ENCODE assay signal across 11 cellular contexts in the genomic region with DNA sequence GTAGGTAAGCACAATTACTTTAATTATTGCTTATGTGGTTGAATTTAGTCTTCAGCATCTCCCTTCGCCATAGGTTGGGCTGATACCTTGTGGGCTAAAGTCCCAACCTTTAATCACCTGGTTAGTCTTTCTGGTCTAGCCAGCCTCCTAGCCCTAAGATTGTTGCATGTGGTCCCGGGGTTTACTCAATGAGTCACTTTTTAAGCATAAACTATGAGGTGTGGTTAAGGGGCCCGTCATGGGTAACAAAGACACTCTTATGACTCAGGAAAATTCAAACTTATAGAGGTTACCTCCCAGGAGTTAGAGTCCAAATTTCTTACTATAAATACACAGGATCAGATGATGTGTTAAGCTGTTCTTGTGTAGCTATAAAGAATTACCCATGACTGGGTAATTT.
A peak's percentile ranks its signal among the peaks of the same experiment; 100 is the strongest.
DNase-seq lines count a peak whose midpoint lies in the region; ATAC-seq, FAIRE-seq and TF ChIP-seq lines count a peak whose summit lies in the region.
"Had no signal": no experiment of that assay in that cellular context is flagged by ENCODE, and none has a peak within 500 bp of the region (broad histone marks: within the 10 kb centered on the region; RNA-seq: fewer than 3 reads in every experiment).

No MANE protein-coding gene starts in this region.

- no peak overlapping the region for H2BK15ac ChIP-seq in IMR-90 (ENCODE audit: low read depth, low read length)

- no peak overlapping the region for H2AK9ac ChIP-seq in IMR-90 (replicated peaks; ENCODE audit: low read depth, low read length, poor library complexity)

- H4K91ac ChIP-seq in IMR-90 (ENCODE audit: insufficient read depth, low read depth, low read length): no peak overlapping the region

- no peak overlapping the region for H2BK120ac ChIP-seq in IMR-90 (ENCODE audit: low read depth, low read length)

- no CpG with 5 or more reads among the region's 3 CpGs for WGBS in IMR-90 (ENCODE audit: extremely low coverage in 2 of 2, insufficient read length in 1 of 2), 2 experiments

- no peak overlapping the region for H3K27ac ChIP-seq in IMR-90 (ENCODE audit: insufficient read depth, low read length)
- no peak overlapping the region for H3K27ac ChIP-seq in ascending aorta

- in situ Hi-C loops in IMR-90 (cut with MboI; ENCODE audit: low sequenced_read_pairs): no loop called here

- TF ChIP-seq RAD21 in IMR-90 (IDR thresholded peaks at IDR 0.05; ENCODE audit: low read length): no peak

- H2AK5ac ChIP-seq in IMR-90 (ENCODE audit: low read depth, low read length): no peak overlapping the region

- FAIRE-seq in H54 (lab: Jason Lieb, UNC): peak; percentile 78

- no TSS peak for BruUV-seq in IMR-90 (replicated peaks; lab: Mats Ljungman, UMichigan)

- no peak overlapping the region for H3K4me2 ChIP-seq in IMR-90 (ENCODE audit: low read depth, low read length)

- no peaks in the 10 kb centered on the region for H3K9me1 ChIP-seq in IMR-90 (ENCODE audit: insufficient read depth, low read length)

- no peak overlapping the region for H3K9ac ChIP-seq in IMR-90 (ENCODE audit: low read depth, low read length)

- no peaks in the 10 kb centered on the region for H3K27me3 ChIP-seq in IMR-90 (ENCODE audit: control insufficient read depth, insufficient read depth, low read length)
- no peaks in the 10 kb centered on the region for H3K27me3 ChIP-seq in ascending aorta

- CTCF ChIA-PET in IMR-90 (lab: Yijun Ruan, JAX): no interaction called here

- POLR2A ChIA-PET in IMR-90 (lab: Charles Lee; ENCODE audit: unreplicated experiment): no interaction called here

- no peak overlapping the region for H2BK20ac ChIP-seq in IMR-90 (ENCODE audit: low read depth, low read length)

- intact Hi-C loops in IMR-90 (cut with micrococcal nuclease) (no loop called here), ascending aorta (cut with DNase I) (no loop called here)

- H3K4me3 ChIP-seq in IMR-90 (ENCODE audit: insufficient read depth, low read depth, low read length): no peak overlapping the region
- no peak overlapping the region for H3K4me3 ChIP-seq in epithelial cell of proximal tubule (ENCODE audit: low read depth, low read length)
- H3K4me3 ChIP-seq in ascending aorta: no peak overlapping the region

- TF ChIP-seq CTCF in IMR-90 (conservative IDR thresholded peaks at IDR 0.05; ENCODE audit: low read depth, low read length) (no peak), epithelial cell of proximal tubule (conservative IDR thresholded peaks at IDR 0.05; ENCODE audit: low read depth, low read length) (no peak), ascending aorta (IDR thresholded peaks at IDR 0.05) (no peak)

- H3K4me1 ChIP-seq in IMR-90 (ENCODE audit: control insufficient read depth, insufficient read depth, low read length) (no peaks in the 10 kb centered on the region), ascending aorta (no peaks in the 10 kb centered on the region)

- no peak overlapping the region for H4K5ac ChIP-seq in IMR-90 (ENCODE audit: low read depth, low read length)

- H2BK5ac ChIP-seq in IMR-90 (ENCODE audit: low read depth, low read length, poor library complexity, severe bottlenecking): no peak overlapping the region

- TF ChIP-seq POLR2A in H54 (IDR thresholded peaks at IDR 0.05; ENCODE audit: low read depth, low read length): no peak
- TF ChIP-seq POLR2A in IMR-90 (IDR thresholded peaks at IDR 0.05; ENCODE audit: low read depth, low read length): no peak

- H3K56ac ChIP-seq in IMR-90 (ENCODE audit: extremely low read depth, insufficient read depth, low read length): no peak overlapping the region

- no peaks in the 10 kb centered on the region for H4K20me1 ChIP-seq in IMR-90 (ENCODE audit: insufficient read depth, low read length)

- H3K79me1 ChIP-seq in IMR-90 (ENCODE audit: low read depth in 1 of 2, low read length in 2 of 2): no peaks in the 10 kb centered on the region

- no peaks in the 10 kb centered on the region for H3K36me3 ChIP-seq in IMR-90 (ENCODE audit: control insufficient read depth, insufficient read depth, low read length)
- no peaks in the 10 kb centered on the region for H3K36me3 ChIP-seq in ascending aorta

- DNase-seq in GM04504 (ENCODE audit: low read depth) (peak; percentile 1), H54 (ENCODE audit: insufficient read length, low spot score) (peak; percentile 18), IMR-90 (peak; percentile 56), epithelial cell of proximal tubule (ENCODE audit: low read depth) (peak; percentile 66), retina (no peak), NCI-H2196 (lab: John Stamatoyannopoulos, UW; ENCODE audit: unreplicated experiment) (no peak), ascending aorta (ENCODE audit: low spot score in 2 of 2) (no peak)
- no peak for DNase-seq in activated naive CD4-positive, alpha-beta T cell (lab: John Stamatoyannopoulos, UW)
- DNase-seq: caudate nucleus; CD4-positive, CD25-positive, alpha-beta regulatory T cell; NCI-H1436 treated with DMSO at 0.1 percent for 48 hours had no signal

- no peak overlapping the region for H2AFZ ChIP-seq in IMR-90 (replicated peaks; ENCODE audit: low read length, poor library complexity)

- no peak overlapping the region for H3K4ac ChIP-seq in IMR-90 (ENCODE audit: low read depth, low read length)

- peaks cover 9% of the 10 kb centered on the region for H3K9me3 ChIP-seq in IMR-90 (ENCODE audit: control insufficient read depth, insufficient read depth, low read length)
- H3K9me3 ChIP-seq in ascending aorta: no peaks in the 10 kb centered on the region

- H3K23ac ChIP-seq in IMR-90 (ENCODE audit: low read depth, low read length): no peak overlapping the region

- H3K14ac ChIP-seq in IMR-90 (replicated peaks; ENCODE audit: low read depth, low read length): no peak overlapping the region

- no peak for ATAC-seq in IMR-90 (ENCODE audit: low read depth)

- H3K18ac ChIP-seq in IMR-90 (ENCODE audit: low read depth, low read length): no peak overlapping the region

- H4K8ac ChIP-seq in IMR-90 (ENCODE audit: low read depth in 2 of 2, low read length in 2 of 2): no peak overlapping the region

- dilution Hi-C loops in IMR-90 (cut with HindIII; ENCODE audit: low sequenced_read_pairs, unreplicated experiment): no loop called here

TF ChIP-seq in IMR-90, 13 proteins besides CTCF, POLR2A, EP300 and RAD21:
- TF ChIP-seq, protein P1, sequence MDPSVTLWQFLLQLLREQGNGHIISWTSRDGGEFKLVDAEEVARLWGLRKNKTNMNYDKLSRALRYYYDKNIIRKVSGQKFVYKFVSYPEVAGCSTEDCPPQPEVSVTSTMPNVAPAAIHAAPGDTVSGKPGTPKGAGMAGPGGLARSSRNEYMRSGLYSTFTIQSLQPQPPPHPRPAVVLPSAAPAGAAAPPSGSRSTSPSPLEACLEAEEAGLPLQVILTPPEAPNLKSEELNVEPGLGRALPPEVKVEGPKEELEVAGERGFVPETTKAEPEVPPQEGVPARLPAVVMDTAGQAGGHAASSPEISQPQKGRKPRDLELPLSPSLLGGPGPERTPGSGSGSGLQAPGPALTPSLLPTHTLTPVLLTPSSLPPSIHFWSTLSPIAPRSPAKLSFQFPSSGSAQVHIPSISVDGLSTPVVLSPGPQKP (IDR thresholded peaks at IDR 0.05; ENCODE audit: borderline replicate concordance, low read depth, low read length): no peak
- no peak for TF ChIP-seq CEBPB (IDR thresholded peaks at IDR 0.05; ENCODE audit: low read depth, low read length)
- no peak for TF ChIP-seq NFE2L2 (IDR thresholded peaks at IDR 0.05; ENCODE audit: low read depth, low read length)
- TF ChIP-seq SMC3 (IDR thresholded peaks at IDR 0.05; ENCODE audit: low read depth, low read length): no peak
- TF ChIP-seq MAZ (IDR thresholded peaks at IDR 0.05; ENCODE audit: borderline replicate concordance, low read depth, low read length): no peak
- TF ChIP-seq, protein P2, sequence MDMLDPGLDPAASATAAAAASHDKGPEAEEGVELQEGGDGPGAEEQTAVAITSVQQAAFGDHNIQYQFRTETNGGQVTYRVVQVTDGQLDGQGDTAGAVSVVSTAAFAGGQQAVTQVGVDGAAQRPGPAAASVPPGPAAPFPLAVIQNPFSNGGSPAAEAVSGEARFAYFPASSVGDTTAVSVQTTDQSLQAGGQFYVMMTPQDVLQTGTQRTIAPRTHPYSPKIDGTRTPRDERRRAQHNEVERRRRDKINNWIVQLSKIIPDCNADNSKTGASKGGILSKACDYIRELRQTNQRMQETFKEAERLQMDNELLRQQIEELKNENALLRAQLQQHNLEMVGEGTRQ (IDR thresholded peaks at IDR 0.05; ENCODE audit: low read depth, low read length): no peak
- no peak for TF ChIP-seq BHLHE40 (IDR thresholded peaks at IDR 0.05; ENCODE audit: low read depth, low read length)
- no peak for TF ChIP-seq MAFK (IDR thresholded peaks at IDR 0.05; ENCODE audit: low read depth, low read length)
- TF ChIP-seq RFX5 (IDR thresholded peaks at IDR 0.05; ENCODE audit: low read depth, low read length): no peak
- TF ChIP-seq RCOR1 (IDR thresholded peaks at IDR 0.05; ENCODE audit: insufficient replicate concordance, low read length): no peak
TF ChIP-seq in IMR-90: peak in this region for 0.

Comparison
In these comparisons a context has a peak if more than half of its experiments do, and no peak if none do; other contexts are left out.
1. DNase-seq: peak in GM04504 (single experiment), H54 (single experiment), IMR-90 (single experiment) and epithelial cell of proximal tubule (single experiment); none in retina (single experiment), NCI-H2196 (single experiment), ascending aorta (0 of 2) and activated naive CD4-positive, alpha-beta T cell (0 of 4).